ENCODE assay signal across 2 cellular contexts in the genomic region with DNA sequence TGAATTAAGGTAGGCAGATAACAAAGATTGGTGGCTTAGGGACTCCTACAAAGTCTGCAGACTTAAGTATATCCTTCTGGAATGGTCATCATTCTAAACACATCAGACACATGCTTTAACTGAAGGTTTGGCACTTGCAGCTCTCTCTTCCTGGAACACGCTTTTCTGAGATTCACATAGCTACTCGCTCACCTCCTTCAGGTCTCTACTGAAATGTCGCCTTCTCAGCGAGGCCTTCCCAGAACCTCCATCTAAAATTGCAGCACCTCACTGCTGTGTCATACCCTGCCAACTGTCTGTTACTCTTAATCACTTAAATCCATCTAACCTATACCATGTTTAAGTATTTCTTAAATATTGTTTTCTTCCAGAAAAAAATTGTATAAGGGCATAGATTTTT.
TF ChIP-seq lines count a peak whose summit lies in the region.

No MANE protein-coding gene starts in this region.

TF ChIP-seq in GM23338, 12 proteins besides CTCF, POLR2A, EP300 and RAD21 (continued from another document and continues in another):
- TF ChIP-seq, protein P1, sequence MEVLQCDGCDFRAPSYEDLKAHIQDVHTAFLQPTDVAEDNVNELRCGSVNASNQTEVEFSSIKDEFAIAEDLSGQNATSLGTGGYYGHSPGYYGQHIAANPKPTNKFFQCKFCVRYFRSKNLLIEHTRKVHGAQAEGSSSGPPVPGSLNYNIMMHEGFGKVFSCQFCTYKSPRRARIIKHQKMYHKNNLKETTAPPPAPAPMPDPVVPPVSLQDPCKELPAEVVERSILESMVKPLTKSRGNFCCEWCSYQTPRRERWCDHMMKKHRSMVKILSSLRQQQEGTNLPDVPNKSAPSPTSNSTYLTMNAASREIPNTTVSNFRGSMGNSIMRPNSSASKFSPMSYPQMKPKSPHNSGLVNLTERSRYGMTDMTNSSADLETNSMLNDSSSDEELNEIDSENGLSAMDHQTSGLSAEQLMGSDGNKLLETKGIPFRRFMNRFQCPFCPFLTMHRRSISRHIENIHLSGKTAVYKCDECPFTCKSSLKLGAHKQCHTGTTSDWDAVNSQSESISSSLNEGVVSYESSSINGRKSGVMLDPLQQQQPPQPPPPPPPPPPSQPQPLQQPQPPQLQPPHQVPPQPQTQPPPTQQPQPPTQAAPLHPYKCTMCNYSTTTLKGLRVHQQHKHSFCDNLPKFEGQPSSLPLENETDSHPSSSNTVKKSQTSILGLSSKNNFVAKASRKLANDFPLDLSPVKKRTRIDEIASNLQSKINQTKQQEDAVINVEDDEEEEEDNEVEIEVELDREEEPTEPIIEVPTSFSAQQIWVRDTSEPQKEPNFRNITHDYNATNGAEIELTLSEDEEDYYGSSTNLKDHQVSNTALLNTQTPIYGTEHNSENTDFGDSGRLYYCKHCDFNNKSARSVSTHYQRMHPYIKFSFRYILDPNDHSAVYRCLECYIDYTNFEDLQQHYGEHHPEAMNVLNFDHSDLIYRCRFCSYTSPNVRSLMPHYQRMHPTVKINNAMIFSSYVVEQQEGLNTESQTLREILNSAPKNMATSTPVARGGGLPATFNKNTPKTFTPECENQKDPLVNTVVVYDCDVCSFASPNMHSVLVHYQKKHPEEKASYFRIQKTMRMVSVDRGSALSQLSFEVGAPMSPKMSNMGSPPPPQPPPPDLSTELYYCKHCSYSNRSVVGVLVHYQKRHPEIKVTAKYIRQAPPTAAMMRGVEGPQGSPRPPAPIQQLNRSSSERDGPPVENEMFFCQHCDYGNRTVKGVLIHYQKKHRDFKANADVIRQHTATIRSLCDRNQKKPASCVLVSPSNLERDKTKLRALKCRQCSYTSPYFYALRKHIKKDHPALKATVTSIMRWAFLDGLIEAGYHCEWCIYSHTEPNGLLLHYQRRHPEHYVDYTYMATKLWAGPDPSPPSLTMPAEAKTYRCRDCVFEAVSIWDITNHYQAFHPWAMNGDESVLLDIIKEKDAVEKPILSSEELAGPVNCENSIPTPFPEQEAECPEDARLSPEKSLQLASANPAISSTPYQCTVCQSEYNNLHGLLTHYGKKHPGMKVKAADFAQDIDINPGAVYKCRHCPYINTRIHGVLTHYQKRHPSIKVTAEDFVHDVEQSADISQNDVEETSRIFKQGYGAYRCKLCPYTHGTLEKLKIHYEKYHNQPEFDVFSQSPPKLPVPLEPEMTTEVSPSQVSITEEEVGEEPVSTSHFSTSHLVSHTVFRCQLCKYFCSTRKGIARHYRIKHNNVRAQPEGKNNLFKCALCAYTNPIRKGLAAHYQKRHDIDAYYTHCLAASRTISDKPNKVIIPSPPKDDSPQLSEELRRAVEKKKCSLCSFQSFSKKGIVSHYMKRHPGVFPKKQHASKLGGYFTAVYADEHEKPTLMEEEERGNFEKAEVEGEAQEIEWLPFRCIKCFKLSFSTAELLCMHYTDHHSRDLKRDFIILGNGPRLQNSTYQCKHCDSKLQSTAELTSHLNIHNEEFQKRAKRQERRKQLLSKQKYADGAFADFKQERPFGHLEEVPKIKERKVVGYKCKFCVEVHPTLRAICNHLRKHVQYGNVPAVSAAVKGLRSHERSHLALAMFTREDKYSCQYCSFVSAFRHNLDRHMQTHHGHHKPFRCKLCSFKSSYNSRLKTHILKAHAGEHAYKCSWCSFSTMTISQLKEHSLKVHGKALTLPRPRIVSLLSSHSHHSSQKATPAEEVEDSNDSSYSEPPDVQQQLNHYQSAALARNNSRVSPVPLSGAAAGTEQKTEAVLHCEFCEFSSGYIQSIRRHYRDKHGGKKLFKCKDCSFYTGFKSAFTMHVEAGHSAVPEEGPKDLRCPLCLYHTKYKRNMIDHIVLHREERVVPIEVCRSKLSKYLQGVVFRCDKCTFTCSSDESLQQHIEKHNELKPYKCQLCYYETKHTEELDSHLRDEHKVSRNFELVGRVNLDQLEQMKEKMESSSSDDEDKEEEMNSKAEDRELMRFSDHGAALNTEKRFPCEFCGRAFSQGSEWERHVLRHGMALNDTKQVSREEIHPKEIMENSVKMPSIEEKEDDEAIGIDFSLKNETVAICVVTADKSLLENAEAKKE (CRISPR knock-in tag; IDR thresholded peaks at IDR 0.05) = no peak
- no peak for TF ChIP-seq EZH2 (IDR thresholded peaks at IDR 0.05; ENCODE audit: low read depth, unreplicated experiment)
- no peak for TF ChIP-seq POLR2AphosphoS5 (IDR thresholded peaks at IDR 0.05; ENCODE audit: low read depth)
- no peak for TF ChIP-seq EZH2phosphoT487 (IDR thresholded peaks at IDR 0.05; ENCODE audit: unreplicated experiment)
- TF ChIP-seq STAT1 (IDR thresholded peaks at IDR 0.05; ENCODE audit: unreplicated experiment) = no peak
- TF ChIP-seq JUNB (IDR thresholded peaks at IDR 0.05; ENCODE audit: unreplicated experiment) = no peak
- TF ChIP-seq NANOG (IDR thresholded peaks at IDR 0.05; ENCODE audit: borderline replicate concordance) = no peak
- TF ChIP-seq, protein P2, sequence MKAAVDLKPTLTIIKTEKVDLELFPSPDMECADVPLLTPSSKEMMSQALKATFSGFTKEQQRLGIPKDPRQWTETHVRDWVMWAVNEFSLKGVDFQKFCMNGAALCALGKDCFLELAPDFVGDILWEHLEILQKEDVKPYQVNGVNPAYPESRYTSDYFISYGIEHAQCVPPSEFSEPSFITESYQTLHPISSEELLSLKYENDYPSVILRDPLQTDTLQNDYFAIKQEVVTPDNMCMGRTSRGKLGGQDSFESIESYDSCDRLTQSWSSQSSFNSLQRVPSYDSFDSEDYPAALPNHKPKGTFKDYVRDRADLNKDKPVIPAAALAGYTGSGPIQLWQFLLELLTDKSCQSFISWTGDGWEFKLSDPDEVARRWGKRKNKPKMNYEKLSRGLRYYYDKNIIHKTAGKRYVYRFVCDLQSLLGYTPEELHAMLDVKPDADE (IDR thresholded peaks at IDR 0.05) = no peak
- no peak for TF ChIP-seq ZNF114 (CRISPR knock-in tag; IDR thresholded peaks at IDR 0.05)
- TF ChIP-seq, protein P3, sequence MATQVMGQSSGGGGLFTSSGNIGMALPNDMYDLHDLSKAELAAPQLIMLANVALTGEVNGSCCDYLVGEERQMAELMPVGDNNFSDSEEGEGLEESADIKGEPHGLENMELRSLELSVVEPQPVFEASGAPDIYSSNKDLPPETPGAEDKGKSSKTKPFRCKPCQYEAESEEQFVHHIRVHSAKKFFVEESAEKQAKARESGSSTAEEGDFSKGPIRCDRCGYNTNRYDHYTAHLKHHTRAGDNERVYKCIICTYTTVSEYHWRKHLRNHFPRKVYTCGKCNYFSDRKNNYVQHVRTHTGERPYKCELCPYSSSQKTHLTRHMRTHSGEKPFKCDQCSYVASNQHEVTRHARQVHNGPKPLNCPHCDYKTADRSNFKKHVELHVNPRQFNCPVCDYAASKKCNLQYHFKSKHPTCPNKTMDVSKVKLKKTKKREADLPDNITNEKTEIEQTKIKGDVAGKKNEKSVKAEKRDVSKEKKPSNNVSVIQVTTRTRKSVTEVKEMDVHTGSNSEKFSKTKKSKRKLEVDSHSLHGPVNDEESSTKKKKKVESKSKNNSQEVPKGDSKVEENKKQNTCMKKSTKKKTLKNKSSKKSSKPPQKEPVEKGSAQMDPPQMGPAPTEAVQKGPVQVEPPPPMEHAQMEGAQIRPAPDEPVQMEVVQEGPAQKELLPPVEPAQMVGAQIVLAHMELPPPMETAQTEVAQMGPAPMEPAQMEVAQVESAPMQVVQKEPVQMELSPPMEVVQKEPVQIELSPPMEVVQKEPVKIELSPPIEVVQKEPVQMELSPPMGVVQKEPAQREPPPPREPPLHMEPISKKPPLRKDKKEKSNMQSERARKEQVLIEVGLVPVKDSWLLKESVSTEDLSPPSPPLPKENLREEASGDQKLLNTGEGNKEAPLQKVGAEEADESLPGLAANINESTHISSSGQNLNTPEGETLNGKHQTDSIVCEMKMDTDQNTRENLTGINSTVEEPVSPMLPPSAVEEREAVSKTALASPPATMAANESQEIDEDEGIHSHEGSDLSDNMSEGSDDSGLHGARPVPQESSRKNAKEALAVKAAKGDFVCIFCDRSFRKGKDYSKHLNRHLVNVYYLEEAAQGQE (IDR thresholded peaks at IDR 0.05; ENCODE audit: unreplicated experiment) = no peak

TF ChIP-seq in WTC11, 78 proteins besides CTCF, POLR2A, EP300 and RAD21 (continued from another document):
- TF ChIP-seq, protein P4, sequence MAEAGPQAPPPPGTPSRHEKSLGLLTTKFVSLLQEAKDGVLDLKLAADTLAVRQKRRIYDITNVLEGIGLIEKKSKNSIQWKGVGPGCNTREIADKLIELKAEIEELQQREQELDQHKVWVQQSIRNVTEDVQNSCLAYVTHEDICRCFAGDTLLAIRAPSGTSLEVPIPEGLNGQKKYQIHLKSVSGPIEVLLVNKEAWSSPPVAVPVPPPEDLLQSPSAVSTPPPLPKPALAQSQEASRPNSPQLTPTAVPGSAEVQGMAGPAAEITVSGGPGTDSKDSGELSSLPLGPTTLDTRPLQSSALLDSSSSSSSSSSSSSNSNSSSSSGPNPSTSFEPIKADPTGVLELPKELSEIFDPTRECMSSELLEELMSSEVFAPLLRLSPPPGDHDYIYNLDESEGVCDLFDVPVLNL (CRISPR knock-in tag; IDR thresholded peaks at IDR 0.05; ENCODE audit: borderline replicate concordance, low read depth) = no peak
- TF ChIP-seq MXD4 (CRISPR knock-in tag; IDR thresholded peaks at IDR 0.05; ENCODE audit: borderline replicate concordance) (no peak), TEAD4 (CRISPR knock-in tag; IDR thresholded peaks at IDR 0.05) (no peak), ZNF138 (CRISPR knock-in tag; conservative IDR thresholded peaks at IDR 0.05) (no peak), ZBTB21 (CRISPR knock-in tag; IDR thresholded peaks at IDR 0.05; ENCODE audit: borderline replicate concordance) (no peak), TEAD1 (CRISPR knock-in tag; IDR thresholded peaks at IDR 0.05) (no peak), NFYB (CRISPR knock-in tag; conservative IDR thresholded peaks at IDR 0.05; ENCODE audit: low read depth) (no peak), FOXK1 (CRISPR knock-in tag; IDR thresholded peaks at IDR 0.05) (no peak)
- TF ChIP-seq, protein P5, sequence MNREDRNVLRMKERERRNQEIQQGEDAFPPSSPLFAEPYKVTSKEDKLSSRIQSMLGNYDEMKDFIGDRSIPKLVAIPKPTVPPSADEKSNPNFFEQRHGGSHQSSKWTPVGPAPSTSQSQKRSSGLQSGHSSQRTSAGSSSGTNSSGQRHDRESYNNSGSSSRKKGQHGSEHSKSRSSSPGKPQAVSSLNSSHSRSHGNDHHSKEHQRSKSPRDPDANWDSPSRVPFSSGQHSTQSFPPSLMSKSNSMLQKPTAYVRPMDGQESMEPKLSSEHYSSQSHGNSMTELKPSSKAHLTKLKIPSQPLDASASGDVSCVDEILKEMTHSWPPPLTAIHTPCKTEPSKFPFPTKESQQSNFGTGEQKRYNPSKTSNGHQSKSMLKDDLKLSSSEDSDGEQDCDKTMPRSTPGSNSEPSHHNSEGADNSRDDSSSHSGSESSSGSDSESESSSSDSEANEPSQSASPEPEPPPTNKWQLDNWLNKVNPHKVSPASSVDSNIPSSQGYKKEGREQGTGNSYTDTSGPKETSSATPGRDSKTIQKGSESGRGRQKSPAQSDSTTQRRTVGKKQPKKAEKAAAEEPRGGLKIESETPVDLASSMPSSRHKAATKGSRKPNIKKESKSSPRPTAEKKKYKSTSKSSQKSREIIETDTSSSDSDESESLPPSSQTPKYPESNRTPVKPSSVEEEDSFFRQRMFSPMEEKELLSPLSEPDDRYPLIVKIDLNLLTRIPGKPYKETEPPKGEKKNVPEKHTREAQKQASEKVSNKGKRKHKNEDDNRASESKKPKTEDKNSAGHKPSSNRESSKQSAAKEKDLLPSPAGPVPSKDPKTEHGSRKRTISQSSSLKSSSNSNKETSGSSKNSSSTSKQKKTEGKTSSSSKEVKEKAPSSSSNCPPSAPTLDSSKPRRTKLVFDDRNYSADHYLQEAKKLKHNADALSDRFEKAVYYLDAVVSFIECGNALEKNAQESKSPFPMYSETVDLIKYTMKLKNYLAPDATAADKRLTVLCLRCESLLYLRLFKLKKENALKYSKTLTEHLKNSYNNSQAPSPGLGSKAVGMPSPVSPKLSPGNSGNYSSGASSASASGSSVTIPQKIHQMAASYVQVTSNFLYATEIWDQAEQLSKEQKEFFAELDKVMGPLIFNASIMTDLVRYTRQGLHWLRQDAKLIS (CRISPR knock-in tag; IDR thresholded peaks at IDR 0.05; ENCODE audit: borderline replicate concordance) = no peak
- TF ChIP-seq, protein P6, sequence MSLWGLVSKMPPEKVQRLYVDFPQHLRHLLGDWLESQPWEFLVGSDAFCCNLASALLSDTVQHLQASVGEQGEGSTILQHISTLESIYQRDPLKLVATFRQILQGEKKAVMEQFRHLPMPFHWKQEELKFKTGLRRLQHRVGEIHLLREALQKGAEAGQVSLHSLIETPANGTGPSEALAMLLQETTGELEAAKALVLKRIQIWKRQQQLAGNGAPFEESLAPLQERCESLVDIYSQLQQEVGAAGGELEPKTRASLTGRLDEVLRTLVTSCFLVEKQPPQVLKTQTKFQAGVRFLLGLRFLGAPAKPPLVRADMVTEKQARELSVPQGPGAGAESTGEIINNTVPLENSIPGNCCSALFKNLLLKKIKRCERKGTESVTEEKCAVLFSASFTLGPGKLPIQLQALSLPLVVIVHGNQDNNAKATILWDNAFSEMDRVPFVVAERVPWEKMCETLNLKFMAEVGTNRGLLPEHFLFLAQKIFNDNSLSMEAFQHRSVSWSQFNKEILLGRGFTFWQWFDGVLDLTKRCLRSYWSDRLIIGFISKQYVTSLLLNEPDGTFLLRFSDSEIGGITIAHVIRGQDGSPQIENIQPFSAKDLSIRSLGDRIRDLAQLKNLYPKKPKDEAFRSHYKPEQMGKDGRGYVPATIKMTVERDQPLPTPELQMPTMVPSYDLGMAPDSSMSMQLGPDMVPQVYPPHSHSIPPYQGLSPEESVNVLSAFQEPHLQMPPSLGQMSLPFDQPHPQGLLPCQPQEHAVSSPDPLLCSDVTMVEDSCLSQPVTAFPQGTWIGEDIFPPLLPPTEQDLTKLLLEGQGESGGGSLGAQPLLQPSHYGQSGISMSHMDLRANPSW (CRISPR knock-in tag; conservative IDR thresholded peaks at IDR 0.05; ENCODE audit: low read depth) = no peak
- TF ChIP-seq, protein P7, sequence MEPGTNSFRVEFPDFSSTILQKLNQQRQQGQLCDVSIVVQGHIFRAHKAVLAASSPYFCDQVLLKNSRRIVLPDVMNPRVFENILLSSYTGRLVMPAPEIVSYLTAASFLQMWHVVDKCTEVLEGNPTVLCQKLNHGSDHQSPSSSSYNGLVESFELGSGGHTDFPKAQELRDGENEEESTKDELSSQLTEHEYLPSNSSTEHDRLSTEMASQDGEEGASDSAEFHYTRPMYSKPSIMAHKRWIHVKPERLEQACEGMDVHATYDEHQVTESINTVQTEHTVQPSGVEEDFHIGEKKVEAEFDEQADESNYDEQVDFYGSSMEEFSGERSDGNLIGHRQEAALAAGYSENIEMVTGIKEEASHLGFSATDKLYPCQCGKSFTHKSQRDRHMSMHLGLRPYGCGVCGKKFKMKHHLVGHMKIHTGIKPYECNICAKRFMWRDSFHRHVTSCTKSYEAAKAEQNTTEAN (CRISPR knock-in tag; IDR thresholded peaks at IDR 0.05) = no peak
